Comparison of ENCODE assay signal across 14 cellular contexts in genomic region chr6:14001329-14002012, GRCh38.
DNase-seq lines count a peak whose midpoint lies in the region; ATAC-seq, FAIRE-seq and TF ChIP-seq lines count a peak whose summit lies in the region.
"Had no signal": no experiment of that assay in that cellular context is flagged by ENCODE, and none has a peak within 500 bp of the region (broad histone marks: within the 10 kb centered on the region; RNA-seq: fewer than 3 reads in every experiment).

No MANE protein-coding gene starts in this region.

- H3K36me3 ChIP-seq in BJ (ENCODE audit: control insufficient read depth, insufficient read depth, low read length) (no peaks in the 10 kb centered on the region), bronchial epithelial cell (ENCODE audit: control insufficient read depth, insufficient read depth, low read length) (no peaks in the 10 kb centered on the region)
- H3K36me3 ChIP-seq: left ventricle myocardium inferior had no signal

- FAIRE-seq in bronchial epithelial cell (lab: Jason Lieb, UNC): no peak

- H3K36me3 Mint-ChIP-seq in effector memory CD8-positive, alpha-beta T cell (ENCODE audit: insufficient read depth): no peaks in the 10 kb centered on the region
- no peaks in the 10 kb centered on the region for H3K36me3 Mint-ChIP-seq in activated CD8-positive, alpha-beta T cell treated with anti-CD3 and anti-CD28 coated beads, Interleukin-2, amount 10 ng/mL, durations not matched to agents 7 days and 5 days (ENCODE audit: low read depth)
- no peaks in the 10 kb centered on the region for H3K36me3 Mint-ChIP-seq in progenitor cell of endocrine pancreas (ENCODE audit: insufficient read depth)

- POLR2A ChIA-PET in BJ (lab: Charles Lee): no interaction called here
- POLR2A ChIA-PET in activated CD8-positive, alpha-beta T cell treated with anti-CD3 and anti-CD28 coated beads, Interleukin-2, amount 10 ng/mL, durations not matched to agents 7 days and 5 days (lab: Charles Lee): no interaction called here

- no peak for TF ChIP-seq CTCF in BJ (IDR thresholded peaks at IDR 0.05; ENCODE audit: insufficient read depth, low read depth, low read length)
- TF ChIP-seq CTCF in bronchial epithelial cell (IDR thresholded peaks at IDR 0.05; ENCODE audit: insufficient read depth, low read length, severe bottlenecking): no peak
- TF ChIP-seq CTCF in progenitor cell of endocrine pancreas (IDR thresholded peaks at IDR 0.05; ENCODE audit: unreplicated experiment): no peak

- CTCF ChIA-PET in BJ (lab: Yijun Ruan, JAX): interaction anchor here (0.6 kb wide), 1 partner anchor 36 kb away, joined by 3 read pairs; no protein-coding TSS in a partner anchor
- CTCF ChIA-PET in activated CD8-positive, alpha-beta T cell treated with anti-CD3 and anti-CD28 coated beads, Interleukin-2, amount 10 ng/mL, durations not matched to agents 7 days and 5 days (lab: Charles Lee): no interaction called here

- H3K4me3 Mint-ChIP-seq in effector memory CD8-positive, alpha-beta T cell: no peak overlapping the region
- no peak overlapping the region for H3K4me3 Mint-ChIP-seq in activated CD8-positive, alpha-beta T cell treated with anti-CD3 and anti-CD28 coated beads, Interleukin-2, amount 10 ng/mL, durations not matched to agents 7 days and 5 days
- H3K4me3 Mint-ChIP-seq in progenitor cell of endocrine pancreas (ENCODE audit: low read depth): no peak overlapping the region

- ATAC-seq in effector memory CD8-positive, alpha-beta T cell (replicated peaks): no peak
- no peak for ATAC-seq in activated CD8-positive, alpha-beta T cell treated with anti-CD3 and anti-CD28 coated beads, Interleukin-2, amount 10 ng/mL, durations not matched to agents 7 days and 5 days
- ATAC-seq: sciatic nerve had no signal

- peaks cover 30 to 60% of the 10 kb centered on the region in 2 donors for H3K27me3 Mint-ChIP-seq in effector memory CD8-positive, alpha-beta T cell
- peaks cover 9% of the 10 kb centered on the region for H3K27me3 Mint-ChIP-seq in activated CD8-positive, alpha-beta T cell treated with anti-CD3 and anti-CD28 coated beads, Interleukin-2, amount 10 ng/mL, durations not matched to agents 7 days and 5 days (ENCODE audit: low read depth)
- peaks cover 16% of the 10 kb centered on the region for H3K27me3 Mint-ChIP-seq in progenitor cell of endocrine pancreas

- H3K9me3 Mint-ChIP-seq in effector memory CD8-positive, alpha-beta T cell: peaks cover 0 to 1% of the 10 kb centered on the region in 2 donors
- no peaks in the 10 kb centered on the region for H3K9me3 Mint-ChIP-seq in activated CD8-positive, alpha-beta T cell treated with anti-CD3 and anti-CD28 coated beads, Interleukin-2, amount 10 ng/mL, durations not matched to agents 7 days and 5 days (ENCODE audit: insufficient read depth)
- H3K9me3 Mint-ChIP-seq in progenitor cell of endocrine pancreas (ENCODE audit: low read depth): no peaks in the 10 kb centered on the region
- H3K9me3 Mint-ChIP-seq: activated T-helper 2 cell treated with anti-CD3 and anti-CD28 coated beads, Interferon-gamma antibody, Interleukin-2, Interleukin-4, amounts not matched to agents 10 μg/mL and 5 μg/mL and 100 μg/mL, durations not matched to agents 14 hours and 24 hours and 36 hours had no signal

- no peak overlapping the region for H3K4me3 ChIP-seq in BJ (ENCODE audit: low read depth, low read length)
- H3K4me3 ChIP-seq in bronchial epithelial cell (ENCODE audit: low read depth, low read length): no peak overlapping the region
- H3K4me3 ChIP-seq: left ventricle myocardium inferior had no signal

- DNase-seq in BJ (ENCODE audit: low read depth) (peak; percentile 88), M059J (ENCODE audit: low read depth) (peak; percentile 100), bronchial epithelial cell (ENCODE audit: low read depth) (peak; percentile 73), myocyte (ENCODE audit: low read depth) (peak; percentile 95), COLO668 (lab: John Stamatoyannopoulos, UW; ENCODE audit: unreplicated experiment) (no peak), progenitor cell of endocrine pancreas (ENCODE audit: low spot score, unreplicated experiment) (no peak)
- DNase-seq in effector memory CD8-positive, alpha-beta T cell: no peak
- no peak for DNase-seq in activated CD8-positive, alpha-beta T cell treated with anti-CD3 and anti-CD28 coated beads, Interleukin-2, amount 10 ng/mL, durations not matched to agents 7 days and 5 days
- DNase-seq: DMS153, left ventricle myocardium inferior, NCI-H2171, T-helper 9 cell had no signal

- no peaks in the 10 kb centered on the region for H3K4me1 Mint-ChIP-seq in effector memory CD8-positive, alpha-beta T cell (ENCODE audit: low read depth in 2 of 2)
- H3K4me1 Mint-ChIP-seq in activated CD8-positive, alpha-beta T cell treated with anti-CD3 and anti-CD28 coated beads, Interleukin-2, amount 10 ng/mL, durations not matched to agents 7 days and 5 days (ENCODE audit: low read depth): no peaks in the 10 kb centered on the region
- peaks cover 6% of the 10 kb centered on the region for H3K4me1 Mint-ChIP-seq in progenitor cell of endocrine pancreas (ENCODE audit: low read depth)

- H3K27me3 ChIP-seq in BJ (ENCODE audit: control insufficient read depth, insufficient read depth, low read length): no peaks in the 10 kb centered on the region
- no peaks in the 10 kb centered on the region for H3K27me3 ChIP-seq in bronchial epithelial cell (ENCODE audit: control insufficient read depth, insufficient read depth, low read length)

- no peak overlapping the region for H3K27ac Mint-ChIP-seq in effector memory CD8-positive, alpha-beta T cell
- no peak overlapping the region for H3K27ac Mint-ChIP-seq in activated CD8-positive, alpha-beta T cell treated with anti-CD3 and anti-CD28 coated beads, Interleukin-2, amount 10 ng/mL, durations not matched to agents 7 days and 5 days
- H3K27ac Mint-ChIP-seq in progenitor cell of endocrine pancreas: no peak overlapping the region
- H3K27ac Mint-ChIP-seq: activated T-helper 2 cell treated with anti-CD3 and anti-CD28 coated beads, Interferon-gamma antibody, Interleukin-2, Interleukin-4, amounts not matched to agents 10 μg/mL and 5 μg/mL and 100 μg/mL, durations not matched to agents 14 hours and 24 hours and 36 hours had no signal

Comparison
In these comparisons a context has a peak if more than half of its experiments do, and no peak if none do; other contexts are left out.
1. DNase-seq: peak in BJ (single experiment), M059J (single experiment), bronchial epithelial cell (single experiment) and myocyte (single experiment); none in effector memory CD8-positive, alpha-beta T cell (0 of 3), activated CD8-positive, alpha-beta T cell treated with anti-CD3 and anti-CD28 coated beads, Interleukin-2, amount 10 ng/mL, durations not matched to agents 7 days and 5 days (single experiment), COLO668 (single experiment) and progenitor cell of endocrine pancreas (single experiment).